1 cellular context compared by ENCODE assay signal in the genomic region with DNA sequence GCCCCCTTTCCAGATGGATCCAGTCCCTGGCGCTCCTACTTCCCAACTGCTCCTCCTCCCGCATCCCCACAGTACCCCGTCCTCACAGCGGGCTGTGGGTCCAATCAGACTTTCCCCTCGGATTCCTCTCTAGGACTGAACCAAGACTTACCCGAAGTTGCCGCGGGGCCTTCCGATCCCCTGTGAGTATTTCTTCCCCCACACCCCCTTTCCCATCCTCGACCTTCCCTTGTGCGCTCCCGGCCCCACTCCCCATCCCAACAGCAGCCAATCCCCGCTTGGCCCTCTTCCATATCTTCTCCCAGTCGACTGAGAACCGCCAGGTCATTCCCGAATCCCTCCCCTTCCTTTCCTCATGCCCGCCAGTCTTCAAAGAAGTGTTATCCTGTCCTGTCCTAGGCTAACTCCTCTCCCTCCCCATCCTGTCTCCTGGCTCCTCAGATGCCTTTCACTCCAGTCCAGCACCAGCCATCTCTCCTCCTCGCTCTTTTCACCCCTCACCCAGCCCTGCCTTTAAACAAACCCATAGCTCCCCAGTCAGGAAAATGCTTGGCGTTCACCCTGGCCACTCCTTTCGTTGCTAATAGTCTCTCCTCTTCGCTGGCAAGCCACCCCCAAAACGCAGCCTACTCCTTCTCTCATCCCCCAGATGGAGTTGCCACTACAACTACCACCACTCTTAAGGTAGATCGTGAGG.
TF ChIP-seq lines count a peak whose summit lies in the region.

No MANE protein-coding gene starts in this region.

TF ChIP-seq in HEK293, 187 proteins besides CTCF, POLR2A, EP300 and RAD21 (continued from another document):
- TF ChIP-seq, protein P1, sequence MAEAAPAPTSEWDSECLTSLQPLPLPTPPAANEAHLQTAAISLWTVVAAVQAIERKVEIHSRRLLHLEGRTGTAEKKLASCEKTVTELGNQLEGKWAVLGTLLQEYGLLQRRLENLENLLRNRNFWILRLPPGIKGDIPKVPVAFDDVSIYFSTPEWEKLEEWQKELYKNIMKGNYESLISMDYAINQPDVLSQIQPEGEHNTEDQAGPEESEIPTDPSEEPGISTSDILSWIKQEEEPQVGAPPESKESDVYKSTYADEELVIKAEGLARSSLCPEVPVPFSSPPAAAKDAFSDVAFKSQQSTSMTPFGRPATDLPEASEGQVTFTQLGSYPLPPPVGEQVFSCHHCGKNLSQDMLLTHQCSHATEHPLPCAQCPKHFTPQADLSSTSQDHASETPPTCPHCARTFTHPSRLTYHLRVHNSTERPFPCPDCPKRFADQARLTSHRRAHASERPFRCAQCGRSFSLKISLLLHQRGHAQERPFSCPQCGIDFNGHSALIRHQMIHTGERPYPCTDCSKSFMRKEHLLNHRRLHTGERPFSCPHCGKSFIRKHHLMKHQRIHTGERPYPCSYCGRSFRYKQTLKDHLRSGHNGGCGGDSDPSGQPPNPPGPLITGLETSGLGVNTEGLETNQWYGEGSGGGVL (tag by site-specific recombination; IDR thresholded peaks at IDR 0.05): peak; percentile 54
- no peak for TF ChIP-seq ZNF555 (tag by site-specific recombination; conservative IDR thresholded peaks at IDR 0.05)
- no peak for TF ChIP-seq PRDM4 (tag by site-specific recombination; IDR thresholded peaks at IDR 0.05)
- TF ChIP-seq SP2 (tag by site-specific recombination; IDR thresholded peaks at IDR 0.05): peak; percentile 64
- TF ChIP-seq ZNF302 (tag by site-specific recombination; IDR thresholded peaks at IDR 0.05; ENCODE audit: low read depth): no peak
- no peak for TF ChIP-seq ZNF266 (tag by site-specific recombination; IDR thresholded peaks at IDR 0.05; ENCODE audit: low read depth)
- TF ChIP-seq ELK4 (IDR thresholded peaks at IDR 0.05; ENCODE audit: borderline replicate concordance, low read depth, low read length): no peak
- TF ChIP-seq ZNF677 (tag by site-specific recombination; IDR thresholded peaks at IDR 0.05): no peak
- 0 out of 2 replicates have a peak, but pooled peaks have one; percentile 44 for TF ChIP-seq ZNF501 (tag by site-specific recombination; IDR thresholded peaks at IDR 0.05)
- no peak for TF ChIP-seq ZNF529 (tag by site-specific recombination; IDR thresholded peaks at IDR 0.05; ENCODE audit: insufficient replicate concordance)
- TF ChIP-seq ZNF2 (tag by site-specific recombination; IDR thresholded peaks at IDR 0.05): no peak
- no peak for TF ChIP-seq ZNF621 (tag by site-specific recombination; IDR thresholded peaks at IDR 0.05)
- TF ChIP-seq BCL11B (tag by site-specific recombination; IDR thresholded peaks at IDR 0.05; ENCODE audit: low read depth): no peak
- TF ChIP-seq ZSCAN23 (tag by site-specific recombination; IDR thresholded peaks at IDR 0.05): no peak
- 0 out of 2 replicates have a peak, but pooled peaks have one; percentile 38 for TF ChIP-seq ZBTB48 (tag by site-specific recombination; IDR thresholded peaks at IDR 0.05)
- TF ChIP-seq ZFP3 (tag by site-specific recombination; IDR thresholded peaks at IDR 0.05; ENCODE audit: low read depth): no peak
- no peak for TF ChIP-seq ZNF16 (tag by site-specific recombination; IDR thresholded peaks at IDR 0.05; ENCODE audit: low read depth)
- TF ChIP-seq ZNF701 (tag by site-specific recombination; IDR thresholded peaks at IDR 0.05): no peak
- no peak for TF ChIP-seq SP7 (tag by site-specific recombination; IDR thresholded peaks at IDR 0.05)
- peak; percentile 48; the same call in 1 of the 2 replicates for TF ChIP-seq ZNF335 (tag by site-specific recombination; conservative IDR thresholded peaks at IDR 0.05)
- no peak for TF ChIP-seq ZNF140 (tag by site-specific recombination; IDR thresholded peaks at IDR 0.05)
- no peak for TF ChIP-seq ZNF211 (tag by site-specific recombination; IDR thresholded peaks at IDR 0.05; ENCODE audit: low read depth)
- no peak for TF ChIP-seq KLF9 (tag by site-specific recombination; IDR thresholded peaks at IDR 0.05; ENCODE audit: low read depth)
- TF ChIP-seq, protein P2, sequence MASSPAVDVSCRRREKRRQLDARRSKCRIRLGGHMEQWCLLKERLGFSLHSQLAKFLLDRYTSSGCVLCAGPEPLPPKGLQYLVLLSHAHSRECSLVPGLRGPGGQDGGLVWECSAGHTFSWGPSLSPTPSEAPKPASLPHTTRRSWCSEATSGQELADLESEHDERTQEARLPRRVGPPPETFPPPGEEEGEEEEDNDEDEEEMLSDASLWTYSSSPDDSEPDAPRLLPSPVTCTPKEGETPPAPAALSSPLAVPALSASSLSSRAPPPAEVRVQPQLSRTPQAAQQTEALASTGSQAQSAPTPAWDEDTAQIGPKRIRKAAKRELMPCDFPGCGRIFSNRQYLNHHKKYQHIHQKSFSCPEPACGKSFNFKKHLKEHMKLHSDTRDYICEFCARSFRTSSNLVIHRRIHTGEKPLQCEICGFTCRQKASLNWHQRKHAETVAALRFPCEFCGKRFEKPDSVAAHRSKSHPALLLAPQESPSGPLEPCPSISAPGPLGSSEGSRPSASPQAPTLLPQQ (tag by site-specific recombination; IDR thresholded peaks at IDR 0.05): peak; percentile 63; the same call in 1 of the 2 replicates
- TF ChIP-seq, protein P3, sequence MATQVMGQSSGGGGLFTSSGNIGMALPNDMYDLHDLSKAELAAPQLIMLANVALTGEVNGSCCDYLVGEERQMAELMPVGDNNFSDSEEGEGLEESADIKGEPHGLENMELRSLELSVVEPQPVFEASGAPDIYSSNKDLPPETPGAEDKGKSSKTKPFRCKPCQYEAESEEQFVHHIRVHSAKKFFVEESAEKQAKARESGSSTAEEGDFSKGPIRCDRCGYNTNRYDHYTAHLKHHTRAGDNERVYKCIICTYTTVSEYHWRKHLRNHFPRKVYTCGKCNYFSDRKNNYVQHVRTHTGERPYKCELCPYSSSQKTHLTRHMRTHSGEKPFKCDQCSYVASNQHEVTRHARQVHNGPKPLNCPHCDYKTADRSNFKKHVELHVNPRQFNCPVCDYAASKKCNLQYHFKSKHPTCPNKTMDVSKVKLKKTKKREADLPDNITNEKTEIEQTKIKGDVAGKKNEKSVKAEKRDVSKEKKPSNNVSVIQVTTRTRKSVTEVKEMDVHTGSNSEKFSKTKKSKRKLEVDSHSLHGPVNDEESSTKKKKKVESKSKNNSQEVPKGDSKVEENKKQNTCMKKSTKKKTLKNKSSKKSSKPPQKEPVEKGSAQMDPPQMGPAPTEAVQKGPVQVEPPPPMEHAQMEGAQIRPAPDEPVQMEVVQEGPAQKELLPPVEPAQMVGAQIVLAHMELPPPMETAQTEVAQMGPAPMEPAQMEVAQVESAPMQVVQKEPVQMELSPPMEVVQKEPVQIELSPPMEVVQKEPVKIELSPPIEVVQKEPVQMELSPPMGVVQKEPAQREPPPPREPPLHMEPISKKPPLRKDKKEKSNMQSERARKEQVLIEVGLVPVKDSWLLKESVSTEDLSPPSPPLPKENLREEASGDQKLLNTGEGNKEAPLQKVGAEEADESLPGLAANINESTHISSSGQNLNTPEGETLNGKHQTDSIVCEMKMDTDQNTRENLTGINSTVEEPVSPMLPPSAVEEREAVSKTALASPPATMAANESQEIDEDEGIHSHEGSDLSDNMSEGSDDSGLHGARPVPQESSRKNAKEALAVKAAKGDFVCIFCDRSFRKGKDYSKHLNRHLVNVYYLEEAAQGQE (tag by site-specific recombination; IDR thresholded peaks at IDR 0.05): no peak
- no peak for TF ChIP-seq ZNF155 (tag by site-specific recombination; IDR thresholded peaks at IDR 0.05)
- TF ChIP-seq ZNF76 (tag by site-specific recombination; IDR thresholded peaks at IDR 0.05; ENCODE audit: borderline replicate concordance, low read depth): peak; percentile 47
- no peak for TF ChIP-seq MEIS1 (CRISPR knock-in tag; IDR thresholded peaks at IDR 0.05; ENCODE audit: borderline replicate concordance)
- TF ChIP-seq, protein P4, sequence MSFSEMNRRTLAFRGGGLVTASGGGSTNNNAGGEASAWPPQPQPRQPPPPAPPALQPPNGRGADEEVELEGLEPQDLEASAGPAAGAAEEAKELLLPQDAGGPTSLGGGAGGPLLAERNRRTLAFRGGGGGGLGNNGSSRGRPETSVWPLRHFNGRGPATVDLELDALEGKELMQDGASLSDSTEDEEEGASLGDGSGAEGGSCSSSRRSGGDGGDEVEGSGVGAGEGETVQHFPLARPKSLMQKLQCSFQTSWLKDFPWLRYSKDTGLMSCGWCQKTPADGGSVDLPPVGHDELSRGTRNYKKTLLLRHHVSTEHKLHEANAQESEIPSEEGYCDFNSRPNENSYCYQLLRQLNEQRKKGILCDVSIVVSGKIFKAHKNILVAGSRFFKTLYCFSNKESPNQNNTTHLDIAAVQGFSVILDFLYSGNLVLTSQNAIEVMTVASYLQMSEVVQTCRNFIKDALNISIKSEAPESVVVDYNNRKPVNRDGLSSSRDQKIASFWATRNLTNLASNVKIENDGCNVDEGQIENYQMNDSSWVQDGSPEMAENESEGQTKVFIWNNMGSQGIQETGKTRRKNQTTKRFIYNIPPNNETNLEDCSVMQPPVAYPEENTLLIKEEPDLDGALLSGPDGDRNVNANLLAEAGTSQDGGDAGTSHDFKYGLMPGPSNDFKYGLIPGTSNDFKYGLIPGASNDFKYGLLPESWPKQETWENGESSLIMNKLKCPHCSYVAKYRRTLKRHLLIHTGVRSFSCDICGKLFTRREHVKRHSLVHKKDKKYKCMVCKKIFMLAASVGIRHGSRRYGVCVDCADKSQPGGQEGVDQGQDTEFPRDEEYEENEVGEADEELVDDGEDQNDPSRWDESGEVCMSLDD (tag by site-specific recombination; IDR thresholded peaks at IDR 0.05): peak; percentile 63; the same call in 1 of the 2 replicates
- TF ChIP-seq ZNF623 (tag by site-specific recombination; IDR thresholded peaks at IDR 0.05): no peak
- TF ChIP-seq RBAK (tag by site-specific recombination; IDR thresholded peaks at IDR 0.05): no peak
- peak; percentile 56; the same call in 1 of the 2 replicates for TF ChIP-seq MZF1 (tag by site-specific recombination; IDR thresholded peaks at IDR 0.05; ENCODE audit: borderline replicate concordance)
- peak; percentile 98 for TF ChIP-seq PRDM10 (tag by site-specific recombination; IDR thresholded peaks at IDR 0.05)
- TF ChIP-seq, protein P5, sequence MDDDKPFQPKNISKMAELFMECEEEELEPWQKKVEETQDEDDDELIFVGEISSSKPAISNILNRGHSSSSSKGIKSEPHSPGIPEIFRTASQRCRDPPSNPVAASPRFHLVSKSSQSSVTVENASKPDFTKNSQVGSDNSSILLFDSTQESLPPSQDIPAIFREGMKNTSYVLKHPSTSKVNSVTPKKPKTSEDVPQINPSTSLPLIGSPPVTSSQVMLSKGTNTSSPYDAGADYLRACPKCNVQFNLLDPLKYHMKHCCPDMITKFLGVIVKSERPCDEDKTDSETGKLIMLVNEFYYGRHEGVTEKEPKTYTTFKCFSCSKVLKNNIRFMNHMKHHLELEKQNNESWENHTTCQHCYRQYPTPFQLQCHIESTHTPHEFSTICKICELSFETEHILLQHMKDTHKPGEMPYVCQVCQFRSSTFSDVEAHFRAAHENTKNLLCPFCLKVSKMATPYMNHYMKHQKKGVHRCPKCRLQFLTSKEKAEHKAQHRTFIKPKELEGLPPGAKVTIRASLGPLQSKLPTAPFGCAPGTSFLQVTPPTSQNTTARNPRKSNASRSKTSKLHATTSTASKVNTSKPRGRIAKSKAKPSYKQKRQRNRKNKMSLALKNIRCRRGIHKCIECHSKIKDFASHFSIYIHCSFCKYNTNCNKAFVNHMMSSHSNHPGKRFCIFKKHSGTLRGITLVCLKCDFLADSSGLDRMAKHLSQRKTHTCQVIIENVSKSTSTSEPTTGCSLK (tag by site-specific recombination; IDR thresholded peaks at IDR 0.05): no peak
- TF ChIP-seq ZNF670 (tag by site-specific recombination; IDR thresholded peaks at IDR 0.05; ENCODE audit: low read depth): no peak
- no peak for TF ChIP-seq SETDB1 (IDR thresholded peaks at IDR 0.05; ENCODE audit: insufficient read length, low read length)
- peak; percentile 50 for TF ChIP-seq ZNF600 (tag by site-specific recombination; IDR thresholded peaks at IDR 0.05)
